ENCODE assay signal across 3 cellular contexts in the genomic region with DNA sequence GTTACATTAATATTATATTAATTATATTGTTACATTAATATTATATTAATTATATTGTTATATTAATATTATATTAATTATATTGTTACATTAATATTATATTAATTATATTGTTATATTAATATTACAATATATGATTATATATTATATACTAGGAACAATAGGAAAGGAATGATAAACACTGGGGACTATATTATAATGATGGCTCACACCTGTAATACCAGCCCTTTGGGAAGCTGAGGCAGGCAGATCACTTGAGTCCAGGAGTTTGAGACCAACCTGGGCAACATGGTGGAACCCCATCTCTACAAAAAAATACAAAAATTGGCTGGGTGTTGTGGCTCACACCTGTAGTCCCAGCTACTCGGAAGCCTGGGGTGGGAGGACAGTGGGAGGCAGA. TPM values are rescaled to one million over a fixed set of nuclear protein-coding genes. Genes with fewer than 3 reads are reported as not detected.
"Had no signal": no experiment of that assay in that cellular context is flagged by ENCODE, and none has a peak within 500 bp of the region (broad histone marks: within the 10 kb centered on the region; RNA-seq: fewer than 3 reads in every experiment).

No MANE protein-coding gene starts in this region.

RNA-seq across cellular contexts. Expression of a gene that starts 48.5 kb away (rescaled TPM):
- total RNA-seq: LHCN-M2, M059J, NCI-H460 had no signal
